Comparison of ENCODE assay signal across 30 cellular contexts in the genomic region with DNA sequence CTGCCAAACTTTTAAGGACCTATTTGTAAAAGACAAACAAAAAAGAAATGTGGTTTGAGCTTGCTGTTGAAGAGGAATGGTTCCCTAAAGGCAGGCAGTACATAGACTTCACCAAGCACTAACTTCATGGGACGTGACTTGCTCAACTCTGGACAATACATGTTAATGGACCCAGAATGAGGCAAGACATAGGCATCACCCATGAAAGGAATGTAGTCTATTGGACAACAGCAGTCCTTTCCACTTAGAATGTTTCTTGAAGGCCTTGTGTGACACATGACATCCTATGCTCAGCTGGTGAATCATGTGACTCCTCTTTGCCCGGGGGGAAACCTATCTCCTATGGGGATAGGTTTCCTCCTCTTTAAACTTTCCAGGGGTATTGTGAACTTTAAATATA.
"Had no signal": no experiment of that assay in that cellular context is flagged by ENCODE, and none has a peak within 500 bp of the region (broad histone marks: within the 10 kb centered on the region; RNA-seq: fewer than 3 reads in every experiment).

No MANE protein-coding gene starts in this region.

- H3K27ac Mint-ChIP-seq: activated CD4-positive, alpha-beta memory T cell treated with anti-CD3 and anti-CD28 coated beads, Interleukin-2, amount 10 ng/mL, durations not matched to agents 7 days and 5 days; activated CD4-positive, alpha-beta T cell treated with anti-CD3 and anti-CD28 coated beads, Interleukin-2, amount 10 ng/mL, durations not matched to agents 7 days and 5 days; activated naive CD4-positive, alpha-beta T cell treated with anti-CD3 and anti-CD28 coated beads, Interleukin-2, amount 10 ng/mL, durations not matched to agents 7 days and 5 days; activated naive CD4-positive, alpha-beta T cell treated with anti-CD3 and anti-CD28 coated beads, Interleukin-2, amount 50 U/mL, for 72 hours; activated T-cell treated with anti-CD3 and anti-CD28 coated beads, Interleukin-2, amount 50 U/mL, for 24 hours; activated T-cell treated with anti-CD3 and anti-CD28 coated beads, Interleukin-2, amount 50 U/mL, for 72 hours; effector memory CD8-positive, alpha-beta T cell had no signal

- DNase-seq: activated CD4-positive, alpha-beta memory T cell treated with anti-CD3 and anti-CD28 coated beads, Interleukin-2, amount 10 ng/mL, durations not matched to agents 7 days and 5 days; activated CD4-positive, alpha-beta T cell treated with anti-CD3 and anti-CD28 coated beads for 4 hours; activated CD4-positive, alpha-beta T cell treated with anti-CD3 and anti-CD28 coated beads, Interleukin-2, amount 10 ng/mL, durations not matched to agents 7 days and 5 days; activated CD4-positive, alpha-beta T cell treated with anti-CD3 and anti-CD28 coated beads, Interleukin-2, amount 50 U/mL, for 4 hours; activated CD4-positive, CD25-positive, alpha-beta regulatory T cell; activated CD4-positive, CD25-positive, alpha-beta regulatory T cell treated with anti-CD3 and anti-CD28 coated beads, Interleukin-2, amount 50 U/mL, for 72 hours; activated CD8-positive, alpha-beta memory T cell treated with anti-CD3 and anti-CD28 coated beads, Interleukin-2, amount 50 U/mL, for 48 hours; activated gamma-delta T cell; activated naive CD4-positive, alpha-beta T cell; activated naive CD4-positive, alpha-beta T cell treated with anti-CD3 and anti-CD28 coated beads, Interleukin-2, amount 10 ng/mL, durations not matched to agents 7 days and 5 days; activated T-cell treated with anti-CD3 and anti-CD28 coated beads for 4 hours; activated T-cell treated with anti-CD3 and anti-CD28 coated beads, Interleukin-2, amount 50 U/mL, for 24 hours; activated T-cell treated with anti-CD3 and anti-CD28 coated beads, Interleukin-2, amount 50 U/mL, for 72 hours; caudate nucleus; cortex of kidney; dermis blood vessel endothelial cell; effector CD4-positive, alpha-beta T cell; effector memory CD8-positive, alpha-beta T cell; esophagus squamous epithelium; gastrocnemius medialis; glutamatergic neuron; heart left ventricle; T-helper 2 cell had no signal

- H3K27me3 ChIP-seq: ascending aorta, esophagus squamous epithelium, gastrocnemius medialis, heart left ventricle, hepatocyte had no signal

- H3K4me1 Mint-ChIP-seq: activated CD4-positive, alpha-beta memory T cell treated with anti-CD3 and anti-CD28 coated beads, Interleukin-2, amount 10 ng/mL, durations not matched to agents 7 days and 5 days; activated CD4-positive, alpha-beta T cell treated with anti-CD3 and anti-CD28 coated beads, Interleukin-2, amount 10 ng/mL, durations not matched to agents 7 days and 5 days; activated naive CD4-positive, alpha-beta T cell treated with anti-CD3 and anti-CD28 coated beads, Interleukin-2, amount 10 ng/mL, durations not matched to agents 7 days and 5 days had no signal

- H2AFZ ChIP-seq: hepatocyte had no signal

- H3K36me3 ChIP-seq: ascending aorta, esophagus squamous epithelium, gastrocnemius medialis, heart left ventricle had no signal

- H3K9me3 ChIP-seq: ascending aorta, esophagus squamous epithelium, gastrocnemius medialis, heart left ventricle had no signal

- H3K27me3 Mint-ChIP-seq: activated CD4-positive, alpha-beta T cell treated with anti-CD3 and anti-CD28 coated beads, Interleukin-2, amount 10 ng/mL, durations not matched to agents 7 days and 5 days had no signal

- H3K4me3 ChIP-seq: ascending aorta, esophagus squamous epithelium, gastrocnemius medialis, heart left ventricle, hepatocyte had no signal

- H3K4me2 ChIP-seq: hepatocyte had no signal

- H3K27ac ChIP-seq: epithelial cell of prostate, esophagus squamous epithelium, foreskin keratinocyte, gastrocnemius medialis, heart left ventricle, hepatocyte had no signal

- H3K9me3 Mint-ChIP-seq: activated CD4-positive, alpha-beta memory T cell treated with anti-CD3 and anti-CD28 coated beads, Interleukin-2, amount 10 ng/mL, durations not matched to agents 7 days and 5 days; activated CD4-positive, alpha-beta T cell treated with anti-CD3 and anti-CD28 coated beads, Interleukin-2, amount 10 ng/mL, durations not matched to agents 7 days and 5 days; activated naive CD4-positive, alpha-beta T cell treated with anti-CD3 and anti-CD28 coated beads, Interleukin-2, amount 10 ng/mL, durations not matched to agents 7 days and 5 days; activated naive CD4-positive, alpha-beta T cell treated with anti-CD3 and anti-CD28 coated beads, Interleukin-2, amount 50 U/mL, for 72 hours; activated T-cell treated with anti-CD3 and anti-CD28 coated beads, Interleukin-2, amount 50 U/mL, for 24 hours; effector memory CD8-positive, alpha-beta T cell had no signal

- H3K4me3 Mint-ChIP-seq: activated CD4-positive, alpha-beta memory T cell treated with anti-CD3 and anti-CD28 coated beads, Interleukin-2, amount 10 ng/mL, durations not matched to agents 7 days and 5 days; activated CD4-positive, alpha-beta T cell treated with anti-CD3 and anti-CD28 coated beads, Interleukin-2, amount 10 ng/mL, durations not matched to agents 7 days and 5 days; activated naive CD4-positive, alpha-beta T cell treated with anti-CD3 and anti-CD28 coated beads, Interleukin-2, amount 10 ng/mL, durations not matched to agents 7 days and 5 days; activated T-cell treated with anti-CD3 and anti-CD28 coated beads, Interleukin-2, amount 50 U/mL, for 24 hours; activated T-cell treated with anti-CD3 and anti-CD28 coated beads, Interleukin-2, amount 50 U/mL, for 72 hours; brain; effector memory CD8-positive, alpha-beta T cell had no signal

- ATAC-seq: activated naive CD4-positive, alpha-beta T cell treated with anti-CD3 and anti-CD28 coated beads, Interleukin-2, amount 50 U/mL, for 72 hours; activated T-cell treated with anti-CD3 and anti-CD28 coated beads, Interleukin-2, amount 50 U/mL, for 72 hours; effector memory CD8-positive, alpha-beta T cell; foreskin keratinocyte; gastrocnemius medialis; heart left ventricle had no signal

- H3K36me3 Mint-ChIP-seq: activated naive CD4-positive, alpha-beta T cell treated with anti-CD3 and anti-CD28 coated beads, Interleukin-2, amount 10 ng/mL, durations not matched to agents 7 days and 5 days; activated naive CD4-positive, alpha-beta T cell treated with anti-CD3 and anti-CD28 coated beads, Interleukin-2, amount 50 U/mL, for 72 hours; brain had no signal

- FAIRE-seq: colon had no signal
